ENCODE assay signal across 10 cellular contexts in genomic region chr9:120869726-120870125, GRCh38. TPM values are rescaled to one million over a fixed set of nuclear protein-coding genes. Genes with fewer than 3 reads are reported as not detected.
A peak's percentile ranks its signal among the peaks of the same experiment; 100 is the strongest.
DNase-seq lines count a peak whose midpoint lies in the region; ATAC-seq, FAIRE-seq and TF ChIP-seq lines count a peak whose summit lies in the region.
"Had no signal": no experiment of that assay in that cellular context is flagged by ENCODE, and none has a peak within 500 bp of the region (broad histone marks: within the 10 kb centered on the region; RNA-seq: fewer than 3 reads in every experiment).

No MANE protein-coding gene starts in this region.

- peak overlapping the region; percentile 94 for H3K4me2 ChIP-seq in GM12878 (ENCODE audit: control insufficient read depth, insufficient read depth)

- no peaks in the 10 kb centered on the region for H3K27me3 Mint-ChIP-seq in activated naive CD4-positive, alpha-beta T cell treated with anti-CD3 and anti-CD28 coated beads, Interleukin-2, amount 10 ng/mL, durations not matched to agents 7 days and 5 days
- no peaks in the 10 kb centered on the region for H3K27me3 Mint-ChIP-seq in naive thymus-derived CD8-positive, alpha-beta T cell

- no peak overlapping the region for H3K9ac ChIP-seq in GM12878 (ENCODE audit: control insufficient read depth, insufficient read depth, low read length)

- DNase-seq in activated naive CD4-positive, alpha-beta T cell treated with anti-CD3 and anti-CD28 coated beads, Interleukin-2, amount 10 ng/mL, durations not matched to agents 7 days and 5 days, result no peak
- no peak for DNase-seq in activated naive CD4-positive, alpha-beta T cell (lab: John Stamatoyannopoulos, UW)
- DNase-seq in GM12878 (ENCODE audit: low read depth, low spot score), result no peak
- DNase-seq in naive thymus-derived CD8-positive, alpha-beta T cell, result no peak
- DNase-seq in transverse colon, result no peak
- no peak for DNase-seq in SK-N-DZ (ENCODE audit: low spot score)
- DNase-seq in stimulated activated CD4-positive, alpha-beta T cell treated with anti-CD3 and anti-CD28 coated beads, Interleukin-12 subunit alpha, Interleukin-12 subunit beta, amount 100 ng/mL, for 4 hours, result no peak
- DNase-seq in GM10266 (ENCODE audit: extremely low spot score), result no peak
- DNase-seq: NCI-H2107 had no signal

- SMC1A ChIA-PET in GM12878 (lab: Charles Lee; ENCODE audit: uncharacterized antibody, unreplicated experiment), result interaction anchor here (0.7 to 4.6 kb wide), 15 partner anchors 17 to 190 kb away, joined by 3 to 57 read pairs (median 5); no protein-coding TSS in a partner anchor

- no peak for FAIRE-seq in GM12878 (lab: Jason Lieb, UNC)

- H3K27me3 ChIP-seq in GM12878 (replicated peaks in 1 of 2; ENCODE audit: control insufficient read depth in 2 of 2, insufficient read depth in 2 of 2, low read length in 1 of 2) (no peaks in the 10 kb centered on the region), transverse colon (no peaks in the 10 kb centered on the region)
- H3K27me3 ChIP-seq: body of pancreas had no signal

- RAD21 ChIA-PET in GM12878 (lab: Charles Lee; ENCODE audit: unreplicated experiment), result interaction anchor here (0.8 to 3.7 kb wide), 11 partner anchors 27 to 190 kb away, joined by 3 to 34 read pairs (median 5); partner anchors contain the start of gene TRAF1

- TF ChIP-seq EP300 in GM12878 (IDR thresholded peaks at IDR 0.05; ENCODE audit: borderline replicate concordance in 1 of 2, control insufficient read depth in 1 of 2, low read depth in 2 of 2, low read length in 2 of 2) (no peak), transverse colon (IDR thresholded peaks at IDR 0.05; ENCODE audit: low read depth) (no peak)

- H3K36me3 ChIP-seq in GM12878 (ENCODE audit: control insufficient read depth in 2 of 2, insufficient read depth in 2 of 2, low read length in 1 of 2) (peaks cover 24 to 37% of the 10 kb centered on the region in 2 experiments), transverse colon (no peaks in the 10 kb centered on the region)

- no TSS peak for BruUV-seq in GM12878 (replicated peaks; lab: Mats Ljungman, UMichigan)

- 93% methylated on average over 10 of the region's 10 CpGs for WGBS in GM12878 (ENCODE audit: insufficient coverage, insufficient replicate concordance, low lambda C conversion rate, missing lambda C conversion rate)
- 92% methylated on average over 10 of the region's 10 CpGs; no CpG with 5 or more reads in 1 of the 2 donors for WGBS in transverse colon (ENCODE audit: low coverage in 1 of 2), 2 donors

- ATAC-seq in GM12878, result no peak
- ATAC-seq in naive thymus-derived CD8-positive, alpha-beta T cell, result no peak

- in situ Hi-C loops in GM12878 (cut with MboI) (loop anchor here (5.0 kb wide), 1 partner anchor 68 kb away; no protein-coding TSS in a partner anchor), transverse colon (cut with MboI; ENCODE audit: low pct_ligation_motif_present in 1 of 4, low pct_unique_long_range_greater_than_20kb in 1 of 4, low sequenced_read_pairs in 3 of 4) (loop anchor here in 1 of 4 donors (5.0 kb wide), 1 partner anchor 68 kb away; no protein-coding TSS in a partner anchor)

- peaks cover 3% of the 10 kb centered on the region for H3K79me2 ChIP-seq in GM12878 (ENCODE audit: control insufficient read depth, insufficient read depth, low read length)

- H3K27ac Mint-ChIP-seq in activated naive CD4-positive, alpha-beta T cell treated with anti-CD3 and anti-CD28 coated beads, Interleukin-2, amount 10 ng/mL, durations not matched to agents 7 days and 5 days, result peak overlapping the region; percentile 95
- H3K27ac Mint-ChIP-seq in naive thymus-derived CD8-positive, alpha-beta T cell, result peak overlapping the region in 9 of 10 donors; percentile 90 to 99 (median 95)

- POLR2A ChIA-PET in GM12878 (lab: Charles Lee), result interaction anchor here (0.7 to 1.7 kb wide), 9 partner anchors 9 to 65 kb away, joined by 3 to 6 read pairs (median 3); partner anchors contain the start of gene TRAF1
- POLR2A ChIA-PET in naive thymus-derived CD8-positive, alpha-beta T cell (lab: Charles Lee), result interaction anchor here (0.9 to 18.9 kb wide), 17 partner anchors 7 to 190 kb away, joined by 3 to 580 read pairs (median 12); partner anchors contain the start of genes FBXW2, PHF19, PSMD5 and TRAF1

- no peak overlapping the region for H3K4me3 ChIP-seq in GM12878
- H3K4me3 ChIP-seq in transverse colon, result no peak overlapping the region

- no peak overlapping the region for H2AFZ ChIP-seq in GM12878 (ENCODE audit: control insufficient read depth, low read depth, low read length)

- H3K9me3 Mint-ChIP-seq in activated naive CD4-positive, alpha-beta T cell treated with anti-CD3 and anti-CD28 coated beads, Interleukin-2, amount 10 ng/mL, durations not matched to agents 7 days and 5 days, result no peaks in the 10 kb centered on the region
- H3K9me3 Mint-ChIP-seq in naive thymus-derived CD8-positive, alpha-beta T cell, result no peaks in the 10 kb centered on the region

- no peaks in the 10 kb centered on the region for H3K9me3 ChIP-seq in GM12878 (replicated peaks; ENCODE audit: control insufficient read depth, insufficient read depth, low read length)
- no peaks in the 10 kb centered on the region for H3K9me3 ChIP-seq in transverse colon
- H3K9me3 ChIP-seq: body of pancreas had no signal

- no peak overlapping the region for H3K27ac ChIP-seq in GM12878 (ENCODE audit: control insufficient read depth, insufficient read depth)
- peak overlapping the region; percentile 87 to 93 (median 92) for H3K27ac ChIP-seq in transverse colon

- intact Hi-C loops in GM12878 (cut with micrococcal nuclease; ENCODE audit: unreplicated experiment) (loop anchor here (2.0 kb wide), 2 partner anchors 27 to 67 kb away; partner anchors contain the start of gene PSMD5), transverse colon (cut with DNase I; ENCODE audit: low total_unique reads) (no loop called here)

- peaks cover 71% of the 10 kb centered on the region for H3K36me3 Mint-ChIP-seq in activated naive CD4-positive, alpha-beta T cell treated with anti-CD3 and anti-CD28 coated beads, Interleukin-2, amount 10 ng/mL, durations not matched to agents 7 days and 5 days
- H3K36me3 Mint-ChIP-seq in naive thymus-derived CD8-positive, alpha-beta T cell, result peaks cover 0 to 50% (median 3%) of the 10 kb centered on the region in 3 donors

- no peaks in the 10 kb centered on the region for H4K20me1 ChIP-seq in GM12878 (ENCODE audit: control insufficient read depth, insufficient read depth)

- no peak for TF ChIP-seq CTCF in GM12878 (IDR thresholded peaks at IDR 0.05 in 2 of 3, conservative IDR thresholded peaks at IDR 0.05 in 1 of 3; ENCODE audit: control insufficient read depth in 2 of 3, extremely low read depth in 1 of 3, insufficient read depth in 1 of 3, low read depth in 3 of 3, low read length in 3 of 3)
- TF ChIP-seq CTCF in transverse colon (IDR thresholded peaks at IDR 0.05), result no peak
- TF ChIP-seq CTCF in GM10266 (IDR thresholded peaks at IDR 0.05; ENCODE audit: control insufficient read depth, insufficient read depth, low read depth, missing control alignments), result no peak

- H3K4me3 Mint-ChIP-seq in activated naive CD4-positive, alpha-beta T cell treated with anti-CD3 and anti-CD28 coated beads, Interleukin-2, amount 10 ng/mL, durations not matched to agents 7 days and 5 days, result no peak overlapping the region
- H3K4me3 Mint-ChIP-seq in naive thymus-derived CD8-positive, alpha-beta T cell, result peak overlapping the region in 3 of 10 donors; percentile 18 to 92 (median 92)

- TF ChIP-seq POLR2A in GM12878 (IDR thresholded peaks at IDR 0.05; ENCODE audit: low read depth, low read length), result no peak
- TF ChIP-seq POLR2A in transverse colon (IDR thresholded peaks at IDR 0.05), result no peak

- H3K4me1 Mint-ChIP-seq in activated naive CD4-positive, alpha-beta T cell treated with anti-CD3 and anti-CD28 coated beads, Interleukin-2, amount 10 ng/mL, durations not matched to agents 7 days and 5 days, result peaks cover 74% of the 10 kb centered on the region
- H3K4me1 Mint-ChIP-seq in naive thymus-derived CD8-positive, alpha-beta T cell, result peaks cover 11 to 52% (median 34%) of the 10 kb centered on the region in 4 donors

- no peak for TF ChIP-seq RAD21 in GM12878 (IDR thresholded peaks at IDR 0.05; ENCODE audit: insufficient read depth, low read depth, low read length)

- H3K4me1 ChIP-seq in GM12878 (ENCODE audit: control insufficient read depth, insufficient read depth, low read length), result peaks cover 11% of the 10 kb centered on the region
- H3K4me1 ChIP-seq in transverse colon, result peaks cover 5 to 15% (median 13%) of the 10 kb centered on the region in 4 donors

- CTCF ChIA-PET in activated naive CD4-positive, alpha-beta T cell treated with anti-CD3 and anti-CD28 coated beads, Interleukin-2, amount 10 ng/mL, durations not matched to agents 7 days and 5 days (lab: Charles Lee), result interaction anchor here (0.7 to 11.3 kb wide), 24 partner anchors 9 to 190 kb away, joined by 3 to 83 read pairs (median 4); no protein-coding TSS in a partner anchor
- CTCF ChIA-PET in GM12878 (lab: Yijun Ruan, JAX), result interaction anchor here (0.5 to 6.0 kb wide), 23 partner anchors 9 to 408 kb away, joined by 3 to 70 read pairs (median 6); partner anchors contain the start of gene TRAF1

RNA-seq across cellular contexts. Expression of gene PHF19, which starts 7.3 kb away (rescaled TPM):
- total RNA-seq in GM12878 (2013; cell fraction: nucleolus; rRNA removed), result 127 and 130 TPM in 2 replicates
- total RNA-seq in GM12878 (2014; rRNA removed), result 74.9 and 81.1 TPM in 2 replicates
- 63.1 and 74.8 TPM in 2 replicates for total RNA-seq in GM12878 (2014; rRNA removed; fragmentation: Illumina TruSeq; extraction: Trizol)
- total RNA-seq in GM12878 (2021), result 116 and 133 TPM in 2 replicates
- 38.7 TPM for polyA plus RNA-seq in GM12878 (2011; ENCODE audit: low read depth)
- 45.5 and 71.1 TPM in 2 replicates for polyA plus RNA-seq in GM12878 (2011; rRNA removed)
- 118 and 119 TPM in 2 replicates for polyA plus RNA-seq in GM12878 (2011; cell fraction: cytosol; rRNA removed)
- polyA plus RNA-seq in GM12878 (2011; cell fraction: nucleus; rRNA removed), result 334 and 350 TPM in 2 replicates
- polyA plus RNA-seq in GM12878 (2012), result 63.6 and 78.6 TPM in 2 replicates
- polyA plus RNA-seq in GM12878 (2014; fragmentation: Illumina TruSeq; extraction: Trizol), result 64.7 and 94.2 TPM in 2 replicates
- 10 to 100 TPM; 26.0 to 50.2 TPM for polyA plus RNA-seq in GM12878 (2014; fragmentation: Nextera tagmentation; extraction: Ambion mirVana)
- polyA plus RNA-seq in GM12878 (2014; rRNA removed), result 98.6 and 106 TPM in 2 replicates
- 100 to 1,000 TPM in 1 of 2 experiments, 10 to 100 TPM in 1; 97.9 to 113 TPM for polyA plus RNA-seq in GM12878 (2016; fragmentation: Nextera tagmentation; extraction: Ambion mirVana)
- polyA minus RNA-seq in GM12878 (2011; rRNA and poly(A)+ RNA removed), result 85.9 and 103 TPM in 2 replicates
- polyA minus RNA-seq in GM12878 (2011; cell fraction: cytosol; rRNA and poly(A)+ RNA removed), result 31.7 and 47.3 TPM in 2 replicates
- polyA minus RNA-seq in GM12878 (2011; cell fraction: nucleus; rRNA and poly(A)+ RNA removed), result 69.5 and 128 TPM in 2 replicates
- 100 to 1,000 TPM; 143 to 144 TPM for total RNA-seq in naive thymus-derived CD8-positive, alpha-beta T cell
- polyA plus RNA-seq in naive thymus-derived CD8-positive, alpha-beta T cell, result 10 to 100 TPM in 1 of 3 donors, 1 to 10 TPM in 2; 6.3 to 11.8 (median 9.4) TPM
- total RNA-seq in transverse colon, result 10 to 100 TPM in 2 of 4 donors, 1 to 10 TPM in 2; 6.7 to 11.1 (median 9.3) TPM
- polyA plus RNA-seq in SK-N-DZ (2014; cell fraction: cytosol; rRNA removed), result 26.9 and 29.8 TPM in 2 replicates
- 66.0 and 92.0 TPM in 2 replicates for polyA plus RNA-seq in SK-N-DZ (2014; cell fraction: nucleus; rRNA removed)

RNA-seq across cellular contexts. Expression of gene PSMD5, which starts 27.0 kb away (rescaled TPM):
- 17.9 and 18.6 TPM in 2 replicates for total RNA-seq in GM12878 (2013; cell fraction: nucleolus; rRNA removed)
- 19.9 and 20.8 TPM in 2 replicates for total RNA-seq in GM12878 (2014; rRNA removed)
- total RNA-seq in GM12878 (2014; rRNA removed; fragmentation: Illumina TruSeq; extraction: Trizol), result 20.9 and 23.1 TPM in 2 replicates
- 34.4 and 47.7 TPM in 2 replicates for total RNA-seq in GM12878 (2021)
- polyA plus RNA-seq in GM12878 (2011; ENCODE audit: low read depth), result 7.3 TPM
- polyA plus RNA-seq in GM12878 (2011; rRNA removed), result 19.0 and 26.6 TPM in 2 replicates
- polyA plus RNA-seq in GM12878 (2011; cell fraction: cytosol; rRNA removed), result 9.0 and 9.6 TPM in 2 replicates
- 4.9 and 7.6 TPM in 2 replicates for polyA plus RNA-seq in GM12878 (2011; cell fraction: nucleus; rRNA removed)
- 11.2 and 13.3 TPM in 2 replicates for polyA plus RNA-seq in GM12878 (2012)
- 31.8 and 41.4 TPM in 2 replicates for polyA plus RNA-seq in GM12878 (2014; fragmentation: Illumina TruSeq; extraction: Trizol)
- polyA plus RNA-seq in GM12878 (2014; fragmentation: Nextera tagmentation; extraction: Ambion mirVana), result 10 to 100 TPM in 1 of 2 experiments, 1 to 10 TPM in 1; 8.8 to 11.4 TPM
- polyA plus RNA-seq in GM12878 (2014; rRNA removed), result 21.6 and 27.1 TPM in 2 replicates
- polyA plus RNA-seq in GM12878 (2016; fragmentation: Nextera tagmentation; extraction: Ambion mirVana), result 10 to 100 TPM; 35.9 to 40.4 TPM
- polyA minus RNA-seq in GM12878 (2011; rRNA and poly(A)+ RNA removed), result 9.0 and 10.4 TPM in 2 replicates
- polyA minus RNA-seq in GM12878 (2011; cell fraction: cytosol; rRNA and poly(A)+ RNA removed), result 10.7 and 19.0 TPM in 2 replicates
- polyA minus RNA-seq in GM12878 (2011; cell fraction: nucleus; rRNA and poly(A)+ RNA removed), result 5.8 and 6.3 TPM in 2 replicates
- 10 to 100 TPM; 53.0 to 57.9 TPM for total RNA-seq in naive thymus-derived CD8-positive, alpha-beta T cell
- 10 to 100 TPM; 13.7 to 23.4 (median 23.3) TPM for polyA plus RNA-seq in naive thymus-derived CD8-positive, alpha-beta T cell
- 10 to 100 TPM; 25.3 to 36.6 (median 28.7) TPM for total RNA-seq in transverse colon
- 9.0 and 10.6 TPM in 2 replicates for polyA plus RNA-seq in SK-N-DZ (2014; cell fraction: cytosol; rRNA removed)
- polyA plus RNA-seq in SK-N-DZ (2014; cell fraction: nucleus; rRNA removed), result 6.4 and 7.2 TPM in 2 replicates

RNA-seq across cellular contexts. Expression of gene TRAF1, which starts 56.9 kb away (rescaled TPM):
- total RNA-seq in GM12878 (2013; cell fraction: nucleolus; rRNA removed), result 317 and 349 TPM in 2 replicates
- total RNA-seq in GM12878 (2014; rRNA removed), result 144 and 153 TPM in 2 replicates
- 111 and 116 TPM in 2 replicates for total RNA-seq in GM12878 (2014; rRNA removed; fragmentation: Illumina TruSeq; extraction: Trizol)
- total RNA-seq in GM12878 (2021), result 163 and 164 TPM in 2 replicates
- 44.2 TPM for polyA plus RNA-seq in GM12878 (2011; ENCODE audit: low read depth)
- 106 and 147 TPM in 2 replicates for polyA plus RNA-seq in GM12878 (2011; rRNA removed)
- 186 and 209 TPM in 2 replicates for polyA plus RNA-seq in GM12878 (2011; cell fraction: cytosol; rRNA removed)
- 205 and 241 TPM in 2 replicates for polyA plus RNA-seq in GM12878 (2011; cell fraction: nucleus; rRNA removed)
- polyA plus RNA-seq in GM12878 (2012), result 65.1 and 86.6 TPM in 2 replicates
- 82.8 and 140 TPM in 2 replicates for polyA plus RNA-seq in GM12878 (2014; fragmentation: Illumina TruSeq; extraction: Trizol)
- 10 to 100 TPM; 13.8 to 16.6 TPM for polyA plus RNA-seq in GM12878 (2014; fragmentation: Nextera tagmentation; extraction: Ambion mirVana)
- polyA plus RNA-seq in GM12878 (2014; rRNA removed), result 153 and 156 TPM in 2 replicates
- polyA plus RNA-seq in GM12878 (2016; fragmentation: Nextera tagmentation; extraction: Ambion mirVana), result 10 to 100 TPM; 69.6 to 79.5 TPM
- polyA minus RNA-seq in GM12878 (2011; rRNA and poly(A)+ RNA removed), result 194 and 283 TPM in 2 replicates
- 61.2 and 66.6 TPM in 2 replicates for polyA minus RNA-seq in GM12878 (2011; cell fraction: cytosol; rRNA and poly(A)+ RNA removed)
- polyA minus RNA-seq in GM12878 (2011; cell fraction: nucleus; rRNA and poly(A)+ RNA removed), result 99.3 and 141 TPM in 2 replicates
- 100 to 1,000 TPM; 125 to 126 TPM for total RNA-seq in naive thymus-derived CD8-positive, alpha-beta T cell
- polyA plus RNA-seq in naive thymus-derived CD8-positive, alpha-beta T cell, result 1 to 10 TPM; 3.7 to 7.0 (median 4.9) TPM
- 1 to 10 TPM; 2.2 to 7.2 (median 4.3) TPM for total RNA-seq in transverse colon
- 0.73 and 0.99 TPM in 2 replicates for polyA plus RNA-seq in SK-N-DZ (2014; cell fraction: cytosol; rRNA removed)
- 2.5 and 4.3 TPM in 2 replicates for polyA plus RNA-seq in SK-N-DZ (2014; cell fraction: nucleus; rRNA removed)

Comparison
In these comparisons a context has a peak if more than half of its experiments do, and no peak if none do; other contexts are left out.
1. RNA of gene PHF19, which starts 7.3 kb away (total RNA-seq): 143 to 144 TPM in naive thymus-derived CD8-positive, alpha-beta T cell and 63.1 to 133 TPM in GM12878; 6.7 to 11.1 TPM in transverse colon; every median in the first group is over 4 times any median in the second.
2. RNA of gene TRAF1, which starts 56.9 kb away (total RNA-seq): 111 to 349 TPM in GM12878 and 125 to 126 TPM in naive thymus-derived CD8-positive, alpha-beta T cell; 2.2 to 7.2 TPM in transverse colon; every median in the first group is over 10 times any median in the second.